ENCODE assay signal across 1 cellular context in genomic region chr21:46491553-46491952, GRCh38.
TF ChIP-seq lines count a peak whose summit lies in the region.

No MANE protein-coding gene starts in this region.

TF ChIP-seq in IMR-90, 13 proteins besides CTCF, POLR2A, EP300 and RAD21 (continued from another document):
- TF ChIP-seq ELK1 (IDR thresholded peaks at IDR 0.05; ENCODE audit: borderline replicate concordance, low read depth, low read length) (no peak), NFE2L2 (IDR thresholded peaks at IDR 0.05; ENCODE audit: low read depth, low read length) (no peak)
